In genomic region chr5:17056056-17056690, GRCh38 we compare ENCODE assay signal across 12 cellular contexts.
DNase-seq lines count a peak whose midpoint lies in the region; ATAC-seq and TF ChIP-seq lines count a peak whose summit lies in the region.
"Had no signal": no experiment of that assay in that cellular context is flagged by ENCODE, and none has a peak within 500 bp of the region (broad histone marks: within the 10 kb centered on the region; RNA-seq: fewer than 3 reads in every experiment).

No MANE protein-coding gene starts in this region.

- H3K36me3 ChIP-seq in heart right ventricle (no peaks in the 10 kb centered on the region), prostate gland (no peaks in the 10 kb centered on the region)
- H3K36me3 ChIP-seq: cardiac muscle cell, upper lobe of left lung had no signal

- H3K4me1 ChIP-seq in heart right ventricle (peaks cover 0 to 25% (median 11%) of the 10 kb centered on the region in 9 donors), prostate gland (replicated peaks) (peaks cover 4% of the 10 kb centered on the region)

- TF ChIP-seq CTCF in heart right ventricle (IDR thresholded peaks at IDR 0.05) = no peak
- no peak for TF ChIP-seq CTCF in prostate gland (IDR thresholded peaks at IDR 0.05)

- H3K9me3 ChIP-seq in heart right ventricle (no peaks in the 10 kb centered on the region), prostate gland (no peaks in the 10 kb centered on the region)
- H3K9me3 ChIP-seq: upper lobe of left lung had no signal

- no peak for TF ChIP-seq POLR2A in prostate gland (IDR thresholded peaks at IDR 0.05)

- intact Hi-C loops in heart right ventricle (cut with DNase I) = no loop called here
- intact Hi-C loops in prostate gland (cut with DNase I) = no loop called here

- 60 to 72% methylated on average over 10 of the region's 10 CpGs for WGBS in heart right ventricle, 2 donors
- WGBS in prostate gland = 37% methylated on average over 10 of the region's 10 CpGs

- peak; percentile 21 for DNase-seq in GM03348 (ENCODE audit: low spot score)
- DNase-seq in RPMI7951 (ENCODE audit: low read depth) = peak; percentile 67
- peak in 1 of 2 donors; percentile 21 for DNase-seq in heart right ventricle
- DNase-seq in prostate gland (ENCODE audit: low spot score) = peak; percentile 24
- no peak for DNase-seq in GDM1 (lab: John Stamatoyannopoulos, UW)
- no peak for DNase-seq in SIG-M5 (lab: John Stamatoyannopoulos, UW)
- DNase-seq: NCI-H2107, upper lobe of left lung had no signal

- H3K27me3 ChIP-seq in heart right ventricle = no peaks in the 10 kb centered on the region
- H3K27me3 ChIP-seq in prostate gland (replicated peaks; ENCODE audit: insufficient read depth) = no peaks in the 10 kb centered on the region
- H3K27me3 ChIP-seq: cardiac muscle cell, upper lobe of left lung had no signal

- no peak overlapping the region for H3K4me3 ChIP-seq in heart right ventricle
- H3K4me3 ChIP-seq in prostate gland = no peak overlapping the region
- H3K4me3 ChIP-seq: cardiac muscle cell, upper lobe of left lung had no signal

- ATAC-seq in heart right ventricle = peak in 7 of 8 donors; percentile 62 to 80 (median 65)
- no peak for ATAC-seq in GM19463 (IDR thresholded peaks at IDR 0.05; ENCODE audit: unreplicated experiment)
- no peak for ATAC-seq in HG02852 (IDR thresholded peaks at IDR 0.05; ENCODE audit: unreplicated experiment)

- H3K27ac ChIP-seq in heart right ventricle = peak overlapping the region in 5 of 10 donors; percentile 30 to 72 (median 44)
- H3K27ac ChIP-seq in prostate gland = no peak overlapping the region
- H3K27ac ChIP-seq: cardiac muscle cell, HL-60, upper lobe of left lung had no signal

Comparison
In these comparisons a context has a peak if more than half of its experiments do, and no peak if none do; other contexts are left out.
1. DNase-seq: peak in GM03348 (single experiment), RPMI7951 (single experiment) and prostate gland (single experiment); none in GDM1 (single experiment) and SIG-M5 (single experiment).
2. ATAC-seq: peak in heart right ventricle (7 of 8); none in GM19463 (single experiment) and HG02852 (single experiment).